ENCODE assay signal across 8 cellular contexts in genomic region chr6:12012566-12013367, GRCh38. TPM values are rescaled to one million over a fixed set of nuclear protein-coding genes. Genes with fewer than 3 reads are reported as not detected.
DNase-seq lines count a peak whose midpoint lies in the region; ATAC-seq, FAIRE-seq and TF ChIP-seq lines count a peak whose summit lies in the region.

No MANE protein-coding gene starts in this region.

- peaks cover 43% of the 10 kb centered on the region for H3K36me3 Mint-ChIP-seq in activated naive CD8-positive, alpha-beta T cell treated with anti-CD3 and anti-CD28 coated beads, Interleukin-2, amount 50 U/mL, for 24 hours (ENCODE audit: low read depth)

- H3K4me1 ChIP-seq in parathyroid adenoma (peaks cover 10% of the 10 kb centered on the region), transverse colon (peaks cover 0 to 34% (median 28%) of the 10 kb centered on the region in 4 donors)

- H3K9ac ChIP-seq in SK-N-MC (ENCODE audit: insufficient read length) (peak overlapping the region; percentile 61), parathyroid adenoma (no peak overlapping the region)

- peak; percentile 21 for FAIRE-seq in G401.6 (lab: Jason Lieb, UNC)

- H3K4me3 ChIP-seq in SK-N-MC = peak overlapping the region; percentile 85
- H3K4me3 ChIP-seq in parathyroid adenoma (ENCODE audit: low read depth, low read length) = peak overlapping the region; percentile 59
- peak overlapping the region; percentile 76 to 93 (median 80) for H3K4me3 ChIP-seq in transverse colon

- DNase-seq in LoVo (ENCODE audit: low spot score) (peak; percentile 68), SK-N-MC (ENCODE audit: low read depth, low spot score) (peak; percentile 71), cardiac septum (ENCODE audit: low spot score) (peak; percentile 83), transverse colon (peak; percentile 70)
- peak; percentile 76 for DNase-seq in activated naive CD8-positive, alpha-beta T cell treated with anti-CD3 and anti-CD28 coated beads, Interleukin-2, amount 50 U/mL, for 24 hours

- no peak for TF ChIP-seq EP300 in transverse colon (IDR thresholded peaks at IDR 0.05; ENCODE audit: low read depth)

- H3K4me1 Mint-ChIP-seq in activated naive CD8-positive, alpha-beta T cell treated with anti-CD3 and anti-CD28 coated beads, Interleukin-2, amount 50 U/mL, for 24 hours = peaks cover 66% of the 10 kb centered on the region

- peaks cover 26% of the 10 kb centered on the region for H3K36me3 ChIP-seq in SK-N-MC (ENCODE audit: insufficient read depth, low read length)
- H3K36me3 ChIP-seq in parathyroid adenoma (ENCODE audit: control insufficient read depth, insufficient read depth, low read length) = no peaks in the 10 kb centered on the region
- peaks cover 0 to 7% (median 2%) of the 10 kb centered on the region in 4 donors for H3K36me3 ChIP-seq in transverse colon

- H3K79me2 ChIP-seq in parathyroid adenoma = no peaks in the 10 kb centered on the region

- H3K9me3 ChIP-seq in SK-N-MC (ENCODE audit: low read depth, low read length) = no peaks in the 10 kb centered on the region
- no peaks in the 10 kb centered on the region for H3K9me3 ChIP-seq in parathyroid adenoma (ENCODE audit: control insufficient read depth, low read length)
- no peaks in the 10 kb centered on the region for H3K9me3 ChIP-seq in transverse colon

- 0% methylated on average over 6 to 46 of the region's 62 CpGs for WGBS in transverse colon (ENCODE audit: low coverage in 1 of 2), 2 donors

- H3K4me3 Mint-ChIP-seq in activated naive CD8-positive, alpha-beta T cell treated with anti-CD3 and anti-CD28 coated beads, Interleukin-2, amount 50 U/mL, for 24 hours = peak overlapping the region; percentile 94

- H2AFZ ChIP-seq in parathyroid adenoma = peak overlapping the region; percentile 82

- TF ChIP-seq POLR2A in transverse colon (IDR thresholded peaks at IDR 0.05) = peak; percentile 75

- H3K27me3 ChIP-seq in parathyroid adenoma (ENCODE audit: control insufficient read depth, insufficient read depth, low read length) (no peaks in the 10 kb centered on the region), transverse colon (no peaks in the 10 kb centered on the region)

- intact Hi-C loops in cardiac septum (cut with DNase I) = loop anchor here (5.0 kb wide), 2 partner anchors 355 to 405 kb away; no protein-coding TSS in a partner anchor
- intact Hi-C loops in transverse colon (cut with DNase I; ENCODE audit: low total_unique reads) = no loop called here

- in situ Hi-C loops in transverse colon (cut with MboI; ENCODE audit: low pct_ligation_motif_present in 1 of 4, low pct_unique_long_range_greater_than_20kb in 1 of 4, low sequenced_read_pairs in 3 of 4) = no loop called here

- H3K4me2 ChIP-seq in parathyroid adenoma (ENCODE audit: low read length) = peak overlapping the region; percentile 64

- H3K27ac ChIP-seq in SK-N-MC = peak overlapping the region; percentile 83
- H3K27ac ChIP-seq in parathyroid adenoma = peak overlapping the region; percentile 72
- peak overlapping the region; percentile 96 to 99 (median 99) for H3K27ac ChIP-seq in transverse colon

- ATAC-seq in activated naive CD8-positive, alpha-beta T cell treated with anti-CD3 and anti-CD28 coated beads, Interleukin-2, amount 50 U/mL, for 24 hours = peak; percentile 26
- ATAC-seq in HG02840 (IDR thresholded peaks at IDR 0.05; ENCODE audit: low FRiP score, unreplicated experiment) = no peak

- no peak for TF ChIP-seq CTCF in parathyroid adenoma (IDR thresholded peaks at IDR 0.05)
- no peak for TF ChIP-seq CTCF in transverse colon (IDR thresholded peaks at IDR 0.05)

- H3K27ac Mint-ChIP-seq in activated naive CD8-positive, alpha-beta T cell treated with anti-CD3 and anti-CD28 coated beads, Interleukin-2, amount 50 U/mL, for 24 hours = peak overlapping the region; percentile 94

- no peaks in the 10 kb centered on the region for H3K27me3 Mint-ChIP-seq in activated naive CD8-positive, alpha-beta T cell treated with anti-CD3 and anti-CD28 coated beads, Interleukin-2, amount 50 U/mL, for 24 hours

- H3K9me3 Mint-ChIP-seq in activated naive CD8-positive, alpha-beta T cell treated with anti-CD3 and anti-CD28 coated beads, Interleukin-2, amount 50 U/mL, for 24 hours = peaks cover 9% of the 10 kb centered on the region

RNA-seq across cellular contexts. Expression of gene HIVEP1, which starts 0.7 kb away (rescaled TPM):
- total RNA-seq in cardiac septum (17.8 TPM), transverse colon (10 to 100 TPM; 18.9 to 90.9 (median 30.5) TPM)
